Comparison of ENCODE assay signal across 2 cellular contexts in genomic region chr14:55126089-55126488, GRCh38.
TF ChIP-seq lines count a peak whose summit lies in the region.

No MANE protein-coding gene starts in this region.

TF ChIP-seq in IMR-90, 13 proteins besides CTCF, POLR2A, EP300 and RAD21 (continued from another document):
- TF ChIP-seq, protein P1, sequence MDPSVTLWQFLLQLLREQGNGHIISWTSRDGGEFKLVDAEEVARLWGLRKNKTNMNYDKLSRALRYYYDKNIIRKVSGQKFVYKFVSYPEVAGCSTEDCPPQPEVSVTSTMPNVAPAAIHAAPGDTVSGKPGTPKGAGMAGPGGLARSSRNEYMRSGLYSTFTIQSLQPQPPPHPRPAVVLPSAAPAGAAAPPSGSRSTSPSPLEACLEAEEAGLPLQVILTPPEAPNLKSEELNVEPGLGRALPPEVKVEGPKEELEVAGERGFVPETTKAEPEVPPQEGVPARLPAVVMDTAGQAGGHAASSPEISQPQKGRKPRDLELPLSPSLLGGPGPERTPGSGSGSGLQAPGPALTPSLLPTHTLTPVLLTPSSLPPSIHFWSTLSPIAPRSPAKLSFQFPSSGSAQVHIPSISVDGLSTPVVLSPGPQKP (IDR thresholded peaks at IDR 0.05; ENCODE audit: borderline replicate concordance, low read depth, low read length): no peak
- TF ChIP-seq BHLHE40 (IDR thresholded peaks at IDR 0.05; ENCODE audit: low read depth, low read length) (no peak), RCOR1 (IDR thresholded peaks at IDR 0.05; ENCODE audit: insufficient replicate concordance, low read length) (no peak), NFE2L2 (IDR thresholded peaks at IDR 0.05; ENCODE audit: low read depth, low read length) (no peak), SMC3 (IDR thresholded peaks at IDR 0.05; ENCODE audit: low read depth, low read length) (no peak), FOS (IDR thresholded peaks at IDR 0.05; ENCODE audit: low read depth, low read length) (no peak), MAZ (IDR thresholded peaks at IDR 0.05; ENCODE audit: borderline replicate concordance, low read depth, low read length) (no peak), CHD1 (IDR thresholded peaks at IDR 0.05; ENCODE audit: low read depth, low read length) (no peak), MAFK (IDR thresholded peaks at IDR 0.05; ENCODE audit: low read depth, low read length) (no peak), RFX5 (IDR thresholded peaks at IDR 0.05; ENCODE audit: low read depth, low read length) (no peak), MXI1 (IDR thresholded peaks at IDR 0.05; ENCODE audit: borderline replicate concordance, low read depth, low read length) (no peak)
- TF ChIP-seq, protein P2, sequence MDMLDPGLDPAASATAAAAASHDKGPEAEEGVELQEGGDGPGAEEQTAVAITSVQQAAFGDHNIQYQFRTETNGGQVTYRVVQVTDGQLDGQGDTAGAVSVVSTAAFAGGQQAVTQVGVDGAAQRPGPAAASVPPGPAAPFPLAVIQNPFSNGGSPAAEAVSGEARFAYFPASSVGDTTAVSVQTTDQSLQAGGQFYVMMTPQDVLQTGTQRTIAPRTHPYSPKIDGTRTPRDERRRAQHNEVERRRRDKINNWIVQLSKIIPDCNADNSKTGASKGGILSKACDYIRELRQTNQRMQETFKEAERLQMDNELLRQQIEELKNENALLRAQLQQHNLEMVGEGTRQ (IDR thresholded peaks at IDR 0.05; ENCODE audit: low read depth, low read length): no peak

TF ChIP-seq in GM23338, 12 proteins besides CTCF, POLR2A, EP300 and RAD21:
- no peak for TF ChIP-seq ZNF331 (CRISPR knock-in tag; IDR thresholded peaks at IDR 0.05; ENCODE audit: low read depth)
- no peak for TF ChIP-seq NANOG (IDR thresholded peaks at IDR 0.05; ENCODE audit: borderline replicate concordance)
- no peak for TF ChIP-seq ZNF114 (CRISPR knock-in tag; IDR thresholded peaks at IDR 0.05)
- no peak for TF ChIP-seq ZNF462 (CRISPR knock-in tag; IDR thresholded peaks at IDR 0.05)
- TF ChIP-seq, protein P3, sequence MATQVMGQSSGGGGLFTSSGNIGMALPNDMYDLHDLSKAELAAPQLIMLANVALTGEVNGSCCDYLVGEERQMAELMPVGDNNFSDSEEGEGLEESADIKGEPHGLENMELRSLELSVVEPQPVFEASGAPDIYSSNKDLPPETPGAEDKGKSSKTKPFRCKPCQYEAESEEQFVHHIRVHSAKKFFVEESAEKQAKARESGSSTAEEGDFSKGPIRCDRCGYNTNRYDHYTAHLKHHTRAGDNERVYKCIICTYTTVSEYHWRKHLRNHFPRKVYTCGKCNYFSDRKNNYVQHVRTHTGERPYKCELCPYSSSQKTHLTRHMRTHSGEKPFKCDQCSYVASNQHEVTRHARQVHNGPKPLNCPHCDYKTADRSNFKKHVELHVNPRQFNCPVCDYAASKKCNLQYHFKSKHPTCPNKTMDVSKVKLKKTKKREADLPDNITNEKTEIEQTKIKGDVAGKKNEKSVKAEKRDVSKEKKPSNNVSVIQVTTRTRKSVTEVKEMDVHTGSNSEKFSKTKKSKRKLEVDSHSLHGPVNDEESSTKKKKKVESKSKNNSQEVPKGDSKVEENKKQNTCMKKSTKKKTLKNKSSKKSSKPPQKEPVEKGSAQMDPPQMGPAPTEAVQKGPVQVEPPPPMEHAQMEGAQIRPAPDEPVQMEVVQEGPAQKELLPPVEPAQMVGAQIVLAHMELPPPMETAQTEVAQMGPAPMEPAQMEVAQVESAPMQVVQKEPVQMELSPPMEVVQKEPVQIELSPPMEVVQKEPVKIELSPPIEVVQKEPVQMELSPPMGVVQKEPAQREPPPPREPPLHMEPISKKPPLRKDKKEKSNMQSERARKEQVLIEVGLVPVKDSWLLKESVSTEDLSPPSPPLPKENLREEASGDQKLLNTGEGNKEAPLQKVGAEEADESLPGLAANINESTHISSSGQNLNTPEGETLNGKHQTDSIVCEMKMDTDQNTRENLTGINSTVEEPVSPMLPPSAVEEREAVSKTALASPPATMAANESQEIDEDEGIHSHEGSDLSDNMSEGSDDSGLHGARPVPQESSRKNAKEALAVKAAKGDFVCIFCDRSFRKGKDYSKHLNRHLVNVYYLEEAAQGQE (IDR thresholded peaks at IDR 0.05; ENCODE audit: unreplicated experiment): no peak
- TF ChIP-seq EZH2 (IDR thresholded peaks at IDR 0.05; ENCODE audit: low read depth, unreplicated experiment): no peak
- no peak for TF ChIP-seq JUNB (IDR thresholded peaks at IDR 0.05; ENCODE audit: unreplicated experiment)
- TF ChIP-seq CREB1 (CRISPR knock-in tag; IDR thresholded peaks at IDR 0.05; ENCODE audit: low read depth): no peak
- TF ChIP-seq, protein P4, sequence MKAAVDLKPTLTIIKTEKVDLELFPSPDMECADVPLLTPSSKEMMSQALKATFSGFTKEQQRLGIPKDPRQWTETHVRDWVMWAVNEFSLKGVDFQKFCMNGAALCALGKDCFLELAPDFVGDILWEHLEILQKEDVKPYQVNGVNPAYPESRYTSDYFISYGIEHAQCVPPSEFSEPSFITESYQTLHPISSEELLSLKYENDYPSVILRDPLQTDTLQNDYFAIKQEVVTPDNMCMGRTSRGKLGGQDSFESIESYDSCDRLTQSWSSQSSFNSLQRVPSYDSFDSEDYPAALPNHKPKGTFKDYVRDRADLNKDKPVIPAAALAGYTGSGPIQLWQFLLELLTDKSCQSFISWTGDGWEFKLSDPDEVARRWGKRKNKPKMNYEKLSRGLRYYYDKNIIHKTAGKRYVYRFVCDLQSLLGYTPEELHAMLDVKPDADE (IDR thresholded peaks at IDR 0.05): no peak
- TF ChIP-seq POLR2AphosphoS5 (IDR thresholded peaks at IDR 0.05; ENCODE audit: low read depth): no peak
- no peak for TF ChIP-seq EZH2phosphoT487 (IDR thresholded peaks at IDR 0.05; ENCODE audit: unreplicated experiment)
